In genomic region chr9:135982499-135983264, GRCh38 we compare ENCODE assay signal across 20 cellular contexts. TPM values are rescaled to one million over a fixed set of nuclear protein-coding genes. Genes with fewer than 3 reads are reported as not detected.
DNase-seq lines count a peak whose midpoint lies in the region; ATAC-seq, FAIRE-seq and TF ChIP-seq lines count a peak whose summit lies in the region.
"Had no signal": no experiment of that assay in that cellular context is flagged by ENCODE, and none has a peak within 500 bp of the region (broad histone marks: within the 10 kb centered on the region; RNA-seq: fewer than 3 reads in every experiment).

No MANE protein-coding gene starts in this region.

- TF ChIP-seq RAD21 in HepG2 (CRISPR knock-in tag; IDR thresholded peaks at IDR 0.05), result no peak

- WGBS in HepG2 (ENCODE audit: low lambda C conversion rate), result 55% methylated on average over 15 of the region's 26 CpGs
- WGBS in right lobe of liver (ENCODE audit: insufficient coverage, low coverage, low lambda C conversion rate, missing lambda C conversion rate), result 79% methylated on average over 13 of the region's 26 CpGs
- 74 to 75% methylated on average over 25 to 26 of the region's 26 CpGs for WGBS in lower leg skin, 2 donors

- TF ChIP-seq POLR2A in HepG2 (IDR thresholded peaks at IDR 0.05; ENCODE audit: insufficient read depth in 1 of 2, low read depth in 2 of 2, low read length in 2 of 2) (no peak), right lobe of liver (IDR thresholded peaks at IDR 0.05) (no peak), lower leg skin (IDR thresholded peaks at IDR 0.05) (no peak)

- H3K36me3 ChIP-seq in HepG2 (replicated peaks in 1 of 2; ENCODE audit: control insufficient read depth in 1 of 2, insufficient read depth in 2 of 2, low read length in 2 of 2) (no peaks in the 10 kb centered on the region), right lobe of liver (no peaks in the 10 kb centered on the region)

- H3K27me3 ChIP-seq in HepG2 (ENCODE audit: control insufficient read depth in 1 of 2, insufficient read depth in 2 of 2, low read length in 2 of 2) (peaks cover 25 to 77% of the 10 kb centered on the region in 2 experiments), right lobe of liver (no peaks in the 10 kb centered on the region)

- no peak for FAIRE-seq in HepG2 (lab: Jason Lieb, UNC)
- FAIRE-seq: D721Med, GM19239 had no signal

- POLR2A ChIA-PET in HepG2 (lab: Yijun Ruan, JAX), result no interaction called here

- peaks cover 17% of the 10 kb centered on the region for H3K4me1 ChIP-seq in HepG2 (ENCODE audit: insufficient read depth, low read length)
- H3K4me1 ChIP-seq in right lobe of liver, result no peaks in the 10 kb centered on the region

- H3K79me2 ChIP-seq in HepG2 (ENCODE audit: insufficient read depth, low read length), result no peaks in the 10 kb centered on the region

- CTCF ChIA-PET in HepG2 (lab: Yijun Ruan, JAX; ENCODE audit: low intra/inter-chr PET ratio, low total read pairs), result no interaction called here

- no TSS peak for BruUV-seq in HepG2 (replicated peaks; lab: Mats Ljungman, UMichigan)

- H3K9me3 ChIP-seq in HepG2 (ENCODE audit: low read length) (no peaks in the 10 kb centered on the region), right lobe of liver (no peaks in the 10 kb centered on the region)

- DNase-seq in HepG2 (ENCODE audit: low spot score) (no peak), right lobe of liver (no peak), NCI-H2081 treated with DMSO at 0.1 percent for 48 hours (lab: John Stamatoyannopoulos, UW) (no peak), lower leg skin (ENCODE audit: low spot score in 2 of 2) (no peak)
- DNase-seq: 8988T; ACHN; CD8-positive, alpha-beta T cell; COR-L47; DMS153; GF-D8; GM23248; H9; IMR-90; KBM-7 had no signal

- H3K27ac ChIP-seq in HepG2 (ENCODE audit: extremely low read length, insufficient read depth, low read length) (no peak overlapping the region), right lobe of liver (no peak overlapping the region), VCaP (peak overlapping the region; percentile 41; the same call in 1 of the 2 replicates), cingulate gyrus (ENCODE audit: low read depth, low read length) (peak overlapping the region; percentile 8)
- H3K27ac ChIP-seq: GM23248 had no signal

- H3K4me3 ChIP-seq in HepG2 (replicated peaks in 1 of 3; ENCODE audit: insufficient read depth in 1 of 3, low read depth in 2 of 3, low read length in 3 of 3) (no peak overlapping the region), right lobe of liver (no peak overlapping the region), lower leg skin (ENCODE audit: low read depth, poor library complexity, severe bottlenecking) (no peak overlapping the region)
- H3K4me3 ChIP-seq: GM23248 had no signal

- TF ChIP-seq EP300 in HepG2 (IDR thresholded peaks at IDR 0.05; ENCODE audit: low read depth in 2 of 2, low read length in 2 of 2) (no peak), HepG2 (CRISPR knock-in tag; IDR thresholded peaks at IDR 0.05; ENCODE audit: borderline replicate concordance) (no peak)

- H2AFZ ChIP-seq in HepG2 (ENCODE audit: low read length), result no peak overlapping the region
- H2AFZ ChIP-seq: GM23248 had no signal

- intact Hi-C loops in HepG2 (cut with micrococcal nuclease; ENCODE audit: unreplicated experiment), result no loop called here
- intact Hi-C loops in right lobe of liver (cut with DNase I), result no loop called here
- intact Hi-C loops in lower leg skin (cut with DNase I; ENCODE audit: low total_unique reads), result no loop called here

- 0 out of 2 replicates have a peak, but pooled peaks cover 2% of the 10 kb centered on the region for H4K20me1 ChIP-seq in HepG2 (ENCODE audit: insufficient read depth, low read length)

- in situ Hi-C loops in HepG2 (cut with HindIII; ENCODE audit: extremely low pct_ligation_motif_present, low pct_unique_long_range_greater_than_20kb), result loop anchor here (25.0 kb wide), 1 partner anchor 280 kb away; no protein-coding TSS in a partner anchor

- ATAC-seq in HepG2 (peak; percentile 37; the same call in 2 of the 3 replicates), right lobe of liver (no peak), GM19397 (IDR thresholded peaks at IDR 0.05; ENCODE audit: unreplicated experiment) (no peak), HG03095 (IDR thresholded peaks at IDR 0.05; ENCODE audit: unreplicated experiment) (no peak)
- ATAC-seq: CD8-positive, alpha-beta T cell had no signal

- H3K9ac ChIP-seq in HepG2 (ENCODE audit: insufficient read depth, low read depth, low read length), result no peak overlapping the region
- H3K9ac ChIP-seq: GM23248 had no signal

- TF ChIP-seq CTCF in HepG2 (CRISPR knock-in tag; IDR thresholded peaks at IDR 0.05) (peak; percentile 26; the same call in 1 of the 2 replicates), right lobe of liver (IDR thresholded peaks at IDR 0.05) (no peak), VCaP (conservative IDR thresholded peaks at IDR 0.05) (no peak), lower leg skin (IDR thresholded peaks at IDR 0.05) (no peak)

- peak overlapping the region; percentile 12; the same call in 1 of the 2 replicates for H3K4me2 ChIP-seq in HepG2 (ENCODE audit: low read depth, low read length)

TF ChIP-seq in HepG2, 621 proteins besides CTCF, POLR2A, EP300 and RAD21:
- TF ChIP-seq ZNF605 (CRISPR knock-in tag; IDR thresholded peaks at IDR 0.05) (no peak), RXRB (CRISPR knock-in tag; IDR thresholded peaks at IDR 0.05; ENCODE audit: borderline replicate concordance) (no peak), IKZF1 (IDR thresholded peaks at IDR 0.05) (no peak), EZH2 (conservative IDR thresholded peaks at IDR 0.05; ENCODE audit: low read depth, low read length) (0 out of 2 replicates have a peak, but pooled peaks have one; percentile 16), ZNF615 (CRISPR knock-in tag; IDR thresholded peaks at IDR 0.05; ENCODE audit: borderline replicate concordance) (no peak), ZNF30 (CRISPR knock-in tag; IDR thresholded peaks at IDR 0.05) (no peak), EEA1 (CRISPR knock-in tag; IDR thresholded peaks at IDR 0.05; ENCODE audit: borderline replicate concordance) (no peak)

RNA-seq across cellular contexts. Expression of gene UBAC1, which starts 21.5 kb away (rescaled TPM):
- 28.7 and 32.2 TPM in 2 replicates for total RNA-seq in HepG2 (2016; rRNA removed; fragmentation: Illumina TruSeq; extraction: Trizol)
- 64.3 and 65.0 TPM in 2 replicates for total RNA-seq in HepG2 (2016; cell fraction: cytosol; rRNA removed; fragmentation: Illumina TruSeq; extraction: Trizol; ENCODE audit: low read depth)
- total RNA-seq in HepG2 (2016; cell fraction: insoluble cytoplasmic fraction; rRNA removed; fragmentation: Illumina TruSeq; extraction: Trizol), result 24.0 and 31.6 TPM in 2 replicates
- total RNA-seq in HepG2 (2016; cell fraction: membrane; rRNA removed; fragmentation: Illumina TruSeq; extraction: Trizol), result 72.1 and 78.0 TPM in 2 replicates
- 18.2 and 19.5 TPM in 2 replicates for total RNA-seq in HepG2 (2016; cell fraction: nucleus; rRNA removed; fragmentation: Illumina TruSeq; extraction: Trizol)
- polyA plus RNA-seq in HepG2 (2011; rRNA removed), result 30.2 and 34.1 TPM in 2 replicates
- 21.2 and 27.8 TPM in 2 replicates for polyA plus RNA-seq in HepG2 (2011; cell fraction: cytosol; rRNA removed)
- 62.0 and 64.4 TPM in 2 replicates for polyA plus RNA-seq in HepG2 (2011; cell fraction: nucleus; rRNA removed)
- 11.8 and 12.0 TPM in 2 replicates for polyA plus RNA-seq in HepG2 (2012)
- 61.3 and 64.0 TPM in 2 replicates for polyA plus RNA-seq in HepG2 (2016; cell fraction: cytosol; fragmentation: Illumina TruSeq; extraction: Trizol; ENCODE audit: low read depth)
- 30.7 and 32.1 TPM in 2 replicates for polyA plus RNA-seq in HepG2 (2016; cell fraction: insoluble cytoplasmic fraction; fragmentation: Illumina TruSeq; extraction: Trizol; ENCODE audit: low read depth)
- polyA plus RNA-seq in HepG2 (2016; cell fraction: membrane; fragmentation: Illumina TruSeq; extraction: Trizol; ENCODE audit: low read depth), result 65.3 TPM in 2 replicates
- polyA plus RNA-seq in HepG2 (2016; cell fraction: nucleus; fragmentation: Illumina TruSeq; extraction: Trizol; ENCODE audit: insufficient read depth, low read depth), result 36.3 and 39.7 TPM in 2 replicates
- 13.4 and 58.0 TPM in 2 replicates for polyA minus RNA-seq in HepG2 (2011; rRNA and poly(A)+ RNA removed; ENCODE audit: low replicate concordance)
- 6.0 and 8.0 TPM in 2 replicates for polyA minus RNA-seq in HepG2 (2011; cell fraction: cytosol; rRNA and poly(A)+ RNA removed)
- polyA minus RNA-seq in HepG2 (2011; cell fraction: nucleus; rRNA and poly(A)+ RNA removed), result 11.2 and 18.6 TPM in 2 replicates
- 10 to 100 TPM; 15.2 to 27.0 (median 16.5) TPM for total RNA-seq in right lobe of liver
- total RNA-seq in lower leg skin, result 10 to 100 TPM; 89.3 to 99.3 (median 96.9) TPM

Comparison
In these comparisons a context has a peak if more than half of its experiments do, and no peak if none do; other contexts are left out.
1. H3K27ac ChIP-seq: peak in VCaP (single experiment) and cingulate gyrus (single experiment); none in HepG2 (single experiment) and right lobe of liver (0 of 3).